In genomic region chr17:1110844-1111598, GRCh38 we compare ENCODE assay signal across 8 cellular contexts.
A peak's percentile ranks its signal among the peaks of the same experiment; 100 is the strongest.
DNase-seq lines count a peak whose midpoint lies in the region; ATAC-seq and TF ChIP-seq lines count a peak whose summit lies in the region.

No MANE protein-coding gene starts in this region.

- ATAC-seq in CD8-positive, alpha-beta T cell: no peak
- ATAC-seq in Right ventricle myocardium inferior (peak; percentile 14), GM19328 (IDR thresholded peaks at IDR 0.05; ENCODE audit: unreplicated experiment) (no peak)

- DNase-seq in CD8-positive, alpha-beta T cell: no peak
- peak; percentile 40 for DNase-seq in activated CD4-positive, alpha-beta memory T cell treated with anti-CD3 and anti-CD28 coated beads for 36 hours
- DNase-seq in Right ventricle myocardium inferior (ENCODE audit: missing footprints) (no peak), progenitor cell of endocrine pancreas (ENCODE audit: low spot score, unreplicated experiment) (no peak), NCI-H2171 (lab: John Stamatoyannopoulos, UW) (no peak), NAMALWA (ENCODE audit: low spot score) (no peak)

- H3K27ac Mint-ChIP-seq in CD8-positive, alpha-beta T cell: no peak overlapping the region
- peak overlapping the region; percentile 62 for H3K27ac Mint-ChIP-seq in activated CD4-positive, alpha-beta memory T cell treated with anti-CD3 and anti-CD28 coated beads for 36 hours
- peak overlapping the region; percentile 23 for H3K27ac Mint-ChIP-seq in progenitor cell of endocrine pancreas

- no peak overlapping the region for H3K27ac ChIP-seq in CD8-positive, alpha-beta T cell (ENCODE audit: low read depth, low read length)
- peak overlapping the region; percentile 37 for H3K27ac ChIP-seq in HUES48 (ENCODE audit: low read depth, low read length)

- no peaks in the 10 kb centered on the region for H3K36me3 ChIP-seq in CD8-positive, alpha-beta T cell (ENCODE audit: insufficient read depth, low read length)
- H3K36me3 ChIP-seq in HUES48 (ENCODE audit: control insufficient read depth, insufficient read depth, low read length): no peaks in the 10 kb centered on the region

- peaks cover 37% of the 10 kb centered on the region for H3K4me1 ChIP-seq in CD8-positive, alpha-beta T cell (ENCODE audit: insufficient read depth, low read length)
- peaks cover 21% of the 10 kb centered on the region for H3K4me1 ChIP-seq in HUES48 (ENCODE audit: control insufficient read depth, insufficient read depth, low read length)

- peaks cover 33% of the 10 kb centered on the region for H3K4me1 Mint-ChIP-seq in CD8-positive, alpha-beta T cell (ENCODE audit: low read depth)
- H3K4me1 Mint-ChIP-seq in activated CD4-positive, alpha-beta memory T cell treated with anti-CD3 and anti-CD28 coated beads for 36 hours (ENCODE audit: low read depth): peaks cover 47% of the 10 kb centered on the region
- peaks cover 16% of the 10 kb centered on the region for H3K4me1 Mint-ChIP-seq in progenitor cell of endocrine pancreas (ENCODE audit: low read depth)

- peak overlapping the region; percentile 74 for H3K4me3 Mint-ChIP-seq in CD8-positive, alpha-beta T cell
- H3K4me3 Mint-ChIP-seq in activated CD4-positive, alpha-beta memory T cell treated with anti-CD3 and anti-CD28 coated beads for 36 hours: peak overlapping the region; percentile 18
- H3K4me3 Mint-ChIP-seq in progenitor cell of endocrine pancreas (ENCODE audit: low read depth): peak overlapping the region; percentile 42

- CTCF ChIA-PET in CD8-positive, alpha-beta T cell (lab: Charles Lee): interaction anchor here (1.7 to 2.8 kb wide), 2 partner anchors 11 to 77 kb away, joined by 10 to 18 read pairs; no protein-coding TSS in a partner anchor
- CTCF ChIA-PET in activated CD4-positive, alpha-beta memory T cell treated with anti-CD3 and anti-CD28 coated beads for 36 hours (lab: Charles Lee): interaction anchor here (0.6 to 1.6 kb wide), 7 partner anchors 9 to 130 kb away, joined by 3 to 5 read pairs (median 3); no protein-coding TSS in a partner anchor

- no peak for TF ChIP-seq CTCF in CD8-positive, alpha-beta T cell (IDR thresholded peaks at IDR 0.05)
- TF ChIP-seq CTCF in progenitor cell of endocrine pancreas (IDR thresholded peaks at IDR 0.05; ENCODE audit: unreplicated experiment): no peak

- no peaks in the 10 kb centered on the region for H3K27me3 ChIP-seq in CD8-positive, alpha-beta T cell (ENCODE audit: insufficient read depth, low read length)
- H3K27me3 ChIP-seq in HUES48 (ENCODE audit: control insufficient read depth, insufficient read depth, low read length): peaks cover 10% of the 10 kb centered on the region; the same call in 1 of the 2 replicates

- no peaks in the 10 kb centered on the region for H3K36me3 Mint-ChIP-seq in CD8-positive, alpha-beta T cell
- no peaks in the 10 kb centered on the region for H3K36me3 Mint-ChIP-seq in activated CD4-positive, alpha-beta memory T cell treated with anti-CD3 and anti-CD28 coated beads for 36 hours
- no peaks in the 10 kb centered on the region for H3K36me3 Mint-ChIP-seq in progenitor cell of endocrine pancreas (ENCODE audit: insufficient read depth)

- POLR2A ChIA-PET in CD8-positive, alpha-beta T cell (lab: Charles Lee): interaction anchor here (0.6 kb wide), 1 partner anchor 12 kb away, joined by 3 read pairs; no protein-coding TSS in a partner anchor
- POLR2A ChIA-PET in activated CD4-positive, alpha-beta memory T cell treated with anti-CD3 and anti-CD28 coated beads for 36 hours (lab: Charles Lee): interaction anchor here (1.0 kb wide), 1 partner anchor 14 kb away, joined by 3 read pairs; no protein-coding TSS in a partner anchor

- intact Hi-C loops in CD8-positive, alpha-beta T cell (cut with DNase I, micrococcal nuclease): no loop called here
- intact Hi-C loops in activated CD4-positive, alpha-beta memory T cell treated with anti-CD3 and anti-CD28 coated beads for 36 hours (cut with micrococcal nuclease): no loop called here
- intact Hi-C loops in Right ventricle myocardium inferior (cut with DNase I): no loop called here

- H3K4me3 ChIP-seq in CD8-positive, alpha-beta T cell (ENCODE audit: low read depth, low read length): no peak overlapping the region
- H3K4me3 ChIP-seq in HUES48 (ENCODE audit: low read depth, low read length): no peak overlapping the region

- H3K9ac ChIP-seq in HUES48 (ENCODE audit: low read depth, low read length): no peak overlapping the region

- no peaks in the 10 kb centered on the region for H3K27me3 Mint-ChIP-seq in CD8-positive, alpha-beta T cell (ENCODE audit: low read depth)
- no peaks in the 10 kb centered on the region for H3K27me3 Mint-ChIP-seq in activated CD4-positive, alpha-beta memory T cell treated with anti-CD3 and anti-CD28 coated beads for 36 hours
- no peaks in the 10 kb centered on the region for H3K27me3 Mint-ChIP-seq in progenitor cell of endocrine pancreas

- no peaks in the 10 kb centered on the region for H3K9me3 Mint-ChIP-seq in CD8-positive, alpha-beta T cell
- no peaks in the 10 kb centered on the region for H3K9me3 Mint-ChIP-seq in activated CD4-positive, alpha-beta memory T cell treated with anti-CD3 and anti-CD28 coated beads for 36 hours
- no peaks in the 10 kb centered on the region for H3K9me3 Mint-ChIP-seq in progenitor cell of endocrine pancreas (ENCODE audit: low read depth)

- no peaks in the 10 kb centered on the region for H3K9me3 ChIP-seq in CD8-positive, alpha-beta T cell (ENCODE audit: low read length)
- H3K9me3 ChIP-seq in HUES48 (ENCODE audit: control insufficient read depth, insufficient read depth, low read length): no peaks in the 10 kb centered on the region

Comparison
In these comparisons a context has a peak if more than half of its experiments do, and no peak if none do; other contexts are left out.
1. H3K4me3 Mint-ChIP-seq: peak in every context shown above with its lines; median percentile 74 in CD8-positive, alpha-beta T cell; 42 in progenitor cell of endocrine pancreas; 18 in activated CD4-positive, alpha-beta memory T cell treated with anti-CD3 and anti-CD28 coated beads for 36 hours.